9 cellular contexts compared by ENCODE assay signal in the genomic region with DNA sequence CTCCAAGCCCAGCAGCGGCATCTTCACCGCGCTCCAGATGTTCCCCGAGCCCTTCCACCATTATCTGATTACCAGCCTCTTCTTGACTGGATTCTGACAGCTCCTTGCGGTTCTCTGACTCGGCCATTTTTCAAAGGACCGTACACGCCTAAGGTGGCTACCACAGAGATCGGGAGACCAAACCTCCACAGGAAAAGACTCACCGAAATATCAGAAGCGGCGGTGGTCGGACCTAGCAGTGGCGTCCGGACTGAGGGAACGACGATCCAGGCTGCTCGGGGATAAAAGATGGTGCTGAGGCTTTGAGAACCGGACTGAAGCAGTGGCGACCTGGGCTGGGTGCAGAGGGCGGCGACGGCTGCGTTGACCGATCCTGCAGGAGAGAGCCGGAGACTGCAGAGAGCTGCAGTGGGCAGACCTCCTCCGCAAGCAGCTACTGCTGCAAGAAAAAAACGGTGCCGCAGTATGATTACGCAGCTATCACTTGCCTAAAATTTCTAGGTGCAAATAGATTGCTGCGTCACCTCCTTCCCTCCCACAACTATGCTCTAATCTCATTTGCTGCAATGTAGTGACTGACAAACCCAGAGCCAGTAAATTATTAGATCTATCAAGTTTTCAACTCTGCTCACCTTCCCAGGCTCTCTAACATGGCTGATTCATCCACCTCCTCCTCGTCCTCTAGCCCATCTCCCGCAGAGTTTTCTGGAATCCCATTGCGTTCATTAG. TPM values are rescaled to one million over a fixed set of nuclear protein-coding genes. Genes with fewer than 3 reads are reported as not detected.
DNase-seq lines count a peak whose midpoint lies in the region; ATAC-seq, FAIRE-seq and TF ChIP-seq lines count a peak whose summit lies in the region.
"Had no signal": no experiment of that assay in that cellular context is flagged by ENCODE, and none has a peak within 500 bp of the region (broad histone marks: within the 10 kb centered on the region; RNA-seq: fewer than 3 reads in every experiment).

A gene with protein sequence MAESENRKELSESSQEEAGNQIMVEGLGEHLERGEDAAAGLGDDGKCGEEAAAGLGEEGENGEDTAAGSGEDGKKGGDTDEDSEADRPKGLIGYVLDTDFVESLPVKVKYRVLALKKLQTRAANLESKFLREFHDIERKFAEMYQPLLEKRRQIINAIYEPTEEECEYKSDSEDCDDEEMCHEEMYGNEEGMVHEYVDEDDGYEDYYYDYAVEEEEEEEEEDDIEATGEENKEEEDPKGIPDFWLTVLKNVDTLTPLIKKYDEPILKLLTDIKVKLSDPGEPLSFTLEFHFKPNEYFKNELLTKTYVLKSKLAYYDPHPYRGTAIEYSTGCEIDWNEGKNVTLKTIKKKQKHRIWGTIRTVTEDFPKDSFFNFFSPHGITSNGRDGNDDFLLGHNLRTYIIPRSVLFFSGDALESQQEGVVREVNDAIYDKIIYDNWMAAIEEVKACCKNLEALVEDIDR (minus strand): TSS at position 486 of the 729 bp plus-strand sequence. CDS start 359 bp downstream, at position 127.

- H3K4me3 ChIP-seq in endothelial cell of umbilical vein (replicated peaks in 1 of 3; ENCODE audit: insufficient read depth in 1 of 3, low read depth in 1 of 3, low read length in 3 of 3) (peak within 1 kb of the TSS in 2 of 3 experiments; percentile 30 to 50), mesendoderm (ENCODE audit: low read length) (peak within 1 kb of the TSS; percentile 65)

- H3K27ac Mint-ChIP-seq in activated CD8-positive, alpha-beta T cell treated with anti-CD3 and anti-CD28 coated beads, Interleukin-2, amount 10 ng/mL, durations not matched to agents 7 days and 5 days: peak within 1 kb of the TSS; percentile 76

- H3K9me3 Mint-ChIP-seq in activated CD8-positive, alpha-beta T cell treated with anti-CD3 and anti-CD28 coated beads, Interleukin-2, amount 10 ng/mL, durations not matched to agents 7 days and 5 days (ENCODE audit: insufficient read depth): no peaks in the 10 kb centered on the region

- H3K79me1 ChIP-seq in mesendoderm (ENCODE audit: low read length): no peaks in the 10 kb centered on the region

- no peaks in the 10 kb centered on the region for H3K79me2 ChIP-seq in endothelial cell of umbilical vein (ENCODE audit: control insufficient read depth, insufficient read depth, low read length)
- no peaks in the 10 kb centered on the region for H3K79me2 ChIP-seq in mesendoderm (ENCODE audit: control insufficient read depth, insufficient read depth, low read length)

- H3K18ac ChIP-seq in mesendoderm (ENCODE audit: low read length): peak within 1 kb of the TSS; percentile 39

- TF ChIP-seq CTCF in endothelial cell of umbilical vein (IDR thresholded peaks at IDR 0.05; ENCODE audit: extremely low read depth in 1 of 2, insufficient read depth in 1 of 2, low read depth in 1 of 2, low read length in 2 of 2): no peak

- no peak within 1 kb of the TSS for H2BK120ac ChIP-seq in mesendoderm (ENCODE audit: low read depth, low read length)

- WGBS in mesendoderm (ENCODE audit: extremely low coverage, insufficient coverage, low lambda C conversion rate): no CpG with 5 or more reads among the region's 34 CpGs

- BruUV-seq in endothelial cell of umbilical vein (replicated peaks; lab: Mats Ljungman, UMichigan): no TSS peak

- peak; percentile 10 for DNase-seq in DMS53 (lab: John Stamatoyannopoulos, UW)
- DNase-seq in DMS53 treated with DMSO at 0.1 percent for 48 hours (lab: John Stamatoyannopoulos, UW; ENCODE audit: unreplicated experiment): no peak
- DNase-seq in activated CD8-positive, alpha-beta T cell treated with anti-CD3 and anti-CD28 coated beads, Interleukin-2, amount 10 ng/mL, durations not matched to agents 7 days and 5 days: peak; percentile 41
- peak; percentile 17 for DNase-seq in endothelial cell of umbilical vein (ENCODE audit: low read depth, low spot score)
- peak; percentile 84 for DNase-seq in mesendoderm
- peak; percentile 2 to 19 for DNase-seq in stimulated activated CD8-positive, alpha-beta memory T cell treated with anti-CD3 and anti-CD28 coated beads, Interleukin-7, amount 100 ng/mL, for 48 hours (ENCODE audit: extremely low read depth in 1 of 2, low read depth in 1 of 2)
- no peak for DNase-seq in COLO668 (lab: John Stamatoyannopoulos, UW; ENCODE audit: unreplicated experiment)

- peak within 1 kb of the TSS; percentile 42 for H2AFZ ChIP-seq in endothelial cell of umbilical vein (ENCODE audit: low read depth, low read length)

- no peak within 1 kb of the TSS for H2BK15ac ChIP-seq in mesendoderm (replicated peaks; ENCODE audit: low read depth)

- peak within 1 kb of the TSS; percentile 74 for H3K4me2 ChIP-seq in endothelial cell of umbilical vein (ENCODE audit: insufficient read depth, low read length)
- H3K4me2 ChIP-seq in mesendoderm (ENCODE audit: low read length): peak within 1 kb of the TSS; percentile 4

- H3K9me1 ChIP-seq in endothelial cell of umbilical vein (replicated peaks; ENCODE audit: control insufficient read depth, extremely low read depth, insufficient read depth, low read length): no peaks in the 10 kb centered on the region

- H2BK5ac ChIP-seq in mesendoderm (ENCODE audit: low read length): no peak within 1 kb of the TSS

- no peak for TF ChIP-seq POLR2A in endothelial cell of umbilical vein (IDR thresholded peaks at IDR 0.05; ENCODE audit: low read depth, low read length)

- FAIRE-seq in endothelial cell of umbilical vein (lab: Jason Lieb, UNC): peak; percentile 18

- H3K56ac ChIP-seq in mesendoderm (ENCODE audit: low read length): peak within 1 kb of the TSS; percentile 84

- intact Hi-C loops in endothelial cell of umbilical vein (cut with micrococcal nuclease): no loop called here

- H3K27me3 Mint-ChIP-seq in activated CD8-positive, alpha-beta T cell treated with anti-CD3 and anti-CD28 coated beads, Interleukin-2, amount 10 ng/mL, durations not matched to agents 7 days and 5 days (ENCODE audit: low read depth): peaks cover 6% of the 10 kb centered on the region

- dilution Hi-C loops in endothelial cell of umbilical vein (cut with MboI; ENCODE audit: extremely low pct_ligation_motif_present, low sequenced_read_pairs): no loop called here

- H3K23ac ChIP-seq in mesendoderm (ENCODE audit: low read length): no peak within 1 kb of the TSS

- ATAC-seq in HG03521 (IDR thresholded peaks at IDR 0.05; ENCODE audit: unreplicated experiment): peak; percentile 95
- peak; percentile 90 for ATAC-seq in activated CD8-positive, alpha-beta T cell treated with anti-CD3 and anti-CD28 coated beads, Interleukin-2, amount 10 ng/mL, durations not matched to agents 7 days and 5 days

- H3K36me3 Mint-ChIP-seq in activated CD8-positive, alpha-beta T cell treated with anti-CD3 and anti-CD28 coated beads, Interleukin-2, amount 10 ng/mL, durations not matched to agents 7 days and 5 days (ENCODE audit: low read depth): peaks cover 3% of the 10 kb centered on the region

- H4K5ac ChIP-seq in mesendoderm (ENCODE audit: low read length): no peak within 1 kb of the TSS

- peak within 1 kb of the TSS; percentile 80 for H3K4me3 Mint-ChIP-seq in activated CD8-positive, alpha-beta T cell treated with anti-CD3 and anti-CD28 coated beads, Interleukin-2, amount 10 ng/mL, durations not matched to agents 7 days and 5 days

- no peak within 1 kb of the TSS for H2AK5ac ChIP-seq in mesendoderm (ENCODE audit: low read length)

- H4K20me1 ChIP-seq in endothelial cell of umbilical vein (replicated peaks; ENCODE audit: control insufficient read depth, extremely low read depth, insufficient read depth, low read length): no peaks in the 10 kb centered on the region

- POLR2A ChIA-PET in activated CD8-positive, alpha-beta T cell treated with anti-CD3 and anti-CD28 coated beads, Interleukin-2, amount 10 ng/mL, durations not matched to agents 7 days and 5 days (lab: Charles Lee): no interaction called here
- POLR2A ChIA-PET in endothelial cell of umbilical vein (lab: Charles Lee): no interaction called here

- peak within 1 kb of the TSS; percentile 36 for H3K4ac ChIP-seq in mesendoderm (ENCODE audit: low read depth, low read length)

- H3K27ac ChIP-seq in endothelial cell of umbilical vein (ENCODE audit: insufficient read depth, low read depth, low read length): no peak within 1 kb of the TSS
- H3K27ac ChIP-seq in mesendoderm (ENCODE audit: low read depth, low read length): peak within 1 kb of the TSS; percentile 51

- no peak within 1 kb of the TSS for H4K8ac ChIP-seq in mesendoderm (ENCODE audit: low read depth, low read length)

- no peak within 1 kb of the TSS for H3K9ac ChIP-seq in endothelial cell of umbilical vein (replicated peaks; ENCODE audit: extremely low read depth, insufficient read depth, low read length)
- H3K9ac ChIP-seq in mesendoderm (ENCODE audit: low read length): peak within 1 kb of the TSS; percentile 54

- H3K4me1 ChIP-seq in endothelial cell of umbilical vein (ENCODE audit: control insufficient read depth, extremely low read depth, insufficient read depth, low read length) (peaks cover 3% of the 10 kb centered on the region), mesendoderm (ENCODE audit: control insufficient read depth, low read depth, low read length) (no peaks in the 10 kb centered on the region)

- H3K27me3 ChIP-seq in endothelial cell of umbilical vein (ENCODE audit: control insufficient read depth in 2 of 2, insufficient read depth in 2 of 2, low read length in 2 of 2) (no peaks in the 10 kb centered on the region), mesendoderm (ENCODE audit: insufficient read depth, low read length, poor library complexity) (no peaks in the 10 kb centered on the region)

- CTCF ChIA-PET in activated CD8-positive, alpha-beta T cell treated with anti-CD3 and anti-CD28 coated beads, Interleukin-2, amount 10 ng/mL, durations not matched to agents 7 days and 5 days (lab: Charles Lee): no interaction called here
- CTCF ChIA-PET in endothelial cell of umbilical vein (lab: Charles Lee): no interaction called here

- H3K4me1 Mint-ChIP-seq in activated CD8-positive, alpha-beta T cell treated with anti-CD3 and anti-CD28 coated beads, Interleukin-2, amount 10 ng/mL, durations not matched to agents 7 days and 5 days (ENCODE audit: low read depth): peaks cover 10% of the 10 kb centered on the region

- H3K9me3 ChIP-seq in endothelial cell of umbilical vein (replicated peaks; ENCODE audit: control insufficient read depth, insufficient read depth, low read length): no peaks in the 10 kb centered on the region

- no peaks in the 10 kb centered on the region for H3K36me3 ChIP-seq in endothelial cell of umbilical vein (ENCODE audit: control insufficient read depth in 2 of 2, extremely low read depth in 1 of 2, insufficient read depth in 2 of 2, low read length in 2 of 2)
- H3K36me3 ChIP-seq in mesendoderm (ENCODE audit: control insufficient read depth, insufficient read depth, low read length): no peaks in the 10 kb centered on the region

RNA-seq across cellular contexts. Expression of the gene that starts here (rescaled TPM):
- 1 to 10 TPM in 1 of 2 experiments, under 1 TPM in 1; 0.81 to 1.0 TPM for total RNA-seq in activated CD8-positive, alpha-beta T cell treated with anti-CD3 and anti-CD28 coated beads, Interleukin-2, amount 10 ng/mL, durations not matched to agents 7 days and 5 days
- 1.0 and 1.1 TPM in 2 replicates for total RNA-seq in endothelial cell of umbilical vein
- polyA plus RNA-seq in endothelial cell of umbilical vein: 0.13 and 0.23 TPM in 2 replicates
- 0.16 and 0.26 TPM in 2 replicates for polyA plus RNA-seq in endothelial cell of umbilical vein (2011; cell fraction: cytosol; rRNA removed)
- polyA plus RNA-seq in endothelial cell of umbilical vein (2011; cell fraction: nucleus; rRNA removed): 0.06 and 0.21 TPM in 2 replicates
- polyA plus RNA-seq in endothelial cell of umbilical vein (2012): 0.25 and 0.52 TPM in 2 replicates
- 0.15 TPM in 1 of 2 replicates, not detected in the other for polyA minus RNA-seq in endothelial cell of umbilical vein
- not detected for polyA minus RNA-seq in endothelial cell of umbilical vein (2011; cell fraction: cytosol; rRNA and poly(A)+ RNA removed)
- polyA minus RNA-seq in endothelial cell of umbilical vein (2011; cell fraction: nucleus; rRNA and poly(A)+ RNA removed): 0.24 TPM in 1 of 2 replicates, not detected in the other
- polyA plus RNA-seq in mesendoderm (2013, experiment 1 of 2): 9.9 TPM
- 10.0 TPM for polyA plus RNA-seq in mesendoderm (2013, experiment 2 of 2)
- polyA plus RNA-seq: AG04450 had no signal

Comparison
In these comparisons a context has a peak if more than half of its experiments do, and no peak if none do; other contexts are left out.
1. DNase-seq: peak in DMS53 (single experiment), activated CD8-positive, alpha-beta T cell treated with anti-CD3 and anti-CD28 coated beads, Interleukin-2, amount 10 ng/mL, durations not matched to agents 7 days and 5 days (single experiment), endothelial cell of umbilical vein (single experiment), mesendoderm (single experiment) and stimulated activated CD8-positive, alpha-beta memory T cell treated with anti-CD3 and anti-CD28 coated beads, Interleukin-7, amount 100 ng/mL, for 48 hours (2 of 2); none in DMS53 treated with DMSO at 0.1 percent for 48 hours (single experiment) and COLO668 (single experiment).